11 cellular contexts compared by ENCODE assay signal in genomic region chr18:35661483-35662146, GRCh38.
DNase-seq lines count a peak whose midpoint lies in the region; ATAC-seq, FAIRE-seq and TF ChIP-seq lines count a peak whose summit lies in the region.
"Had no signal": no experiment of that assay in that cellular context is flagged by ENCODE, and none has a peak within 500 bp of the region (broad histone marks: within the 10 kb centered on the region; RNA-seq: fewer than 3 reads in every experiment).

No MANE protein-coding gene starts in this region.

- H2AK5ac ChIP-seq in trophoblast cell (ENCODE audit: low read length), result no peak overlapping the region

- H3K14ac ChIP-seq in trophoblast cell (ENCODE audit: low read length), result no peak overlapping the region

- CTCF ChIA-PET in mammary epithelial cell (lab: Charles Lee; ENCODE audit: low non-redundant PET), result no interaction called here

- no peak overlapping the region for H2AFZ ChIP-seq in MM.1S (ENCODE audit: low read length)
- no peak overlapping the region for H2AFZ ChIP-seq in mammary epithelial cell (ENCODE audit: low read depth, low read length)
- no peak overlapping the region for H2AFZ ChIP-seq in trophoblast cell (ENCODE audit: insufficient read depth, low read length, poor library complexity)

- DNase-seq in NCI-H2107 treated with DMSO at 0.1 percent for 48 hours (lab: John Stamatoyannopoulos, UW; ENCODE audit: unreplicated experiment) (peak; percentile 50), NCI-H2107 (lab: John Stamatoyannopoulos, UW) (no peak), MM.1S (peak; percentile 26), mammary epithelial cell (no peak), trophoblast cell (no peak), left ventricle myocardium inferior (no peak), RCC 7860 (ENCODE audit: low spot score) (no peak)
- DNase-seq: activated gamma-delta T cell treated with Interleukin-2 at 50 U/mL for 16 hours, NCI-H187 had no signal

- H3K27me3 ChIP-seq in MM.1S (replicated peaks; ENCODE audit: insufficient read depth, low read length) (no peaks in the 10 kb centered on the region), mammary epithelial cell (ENCODE audit: insufficient read depth, low read length) (no peaks in the 10 kb centered on the region), trophoblast cell (ENCODE audit: insufficient read depth, low read length) (no peaks in the 10 kb centered on the region), left ventricle myocardium inferior (ENCODE audit: low read depth) (no peaks in the 10 kb centered on the region)

- no peak for ATAC-seq in GM19452 (IDR thresholded peaks at IDR 0.05; ENCODE audit: unreplicated experiment)

- H3K18ac ChIP-seq in trophoblast cell (ENCODE audit: low read length), result peak overlapping the region; percentile 29

- no peaks in the 10 kb centered on the region for H3K79me1 ChIP-seq in trophoblast cell (ENCODE audit: low read length)

- H3K4me1 ChIP-seq in MM.1S (ENCODE audit: low read length), result peaks cover 15% of the 10 kb centered on the region
- H3K4me1 ChIP-seq in mammary epithelial cell (ENCODE audit: insufficient read depth, low read length), result no peaks in the 10 kb centered on the region
- no peaks in the 10 kb centered on the region for H3K4me1 ChIP-seq in trophoblast cell (ENCODE audit: control insufficient read depth in 1 of 2, insufficient read depth in 2 of 2, low read length in 2 of 2)
- peaks cover 7% of the 10 kb centered on the region for H3K4me1 ChIP-seq in left ventricle myocardium inferior

- no peak overlapping the region for H4K8ac ChIP-seq in trophoblast cell (ENCODE audit: low read depth, low read length)

- H2BK120ac ChIP-seq in trophoblast cell (ENCODE audit: insufficient read depth, low read length, poor library complexity), result no peak overlapping the region

- BruUV-seq in mammary epithelial cell (replicated peaks; lab: Mats Ljungman, UMichigan), result no TSS peak

- in situ Hi-C loops in mammary epithelial cell (cut with MboI; ENCODE audit: low sequenced_read_pairs in 2 of 2), result no loop called here

- FAIRE-seq in RCC 7860 (lab: Jason Lieb, UNC), result no peak
- FAIRE-seq: endometrium had no signal

- no peaks in the 10 kb centered on the region; the same call in 1 of the 2 replicates for H3F3A ChIP-seq in MM.1S (ENCODE audit: insufficient read depth, low read length)

- H4K20me1 ChIP-seq in MM.1S (ENCODE audit: insufficient read depth, low read length), result no peaks in the 10 kb centered on the region
- H4K20me1 ChIP-seq in mammary epithelial cell (ENCODE audit: insufficient read depth, low read length), result no peaks in the 10 kb centered on the region

- intact Hi-C loops in mammary epithelial cell (cut with micrococcal nuclease) (no loop called here), left ventricle myocardium inferior (cut with micrococcal nuclease) (no loop called here)

- 44% methylated on average over 5 of the region's 5 CpGs for WGBS in mammary epithelial cell (ENCODE audit: low coverage, missing lambda C conversion rate)
- WGBS in trophoblast cell (ENCODE audit: extremely low coverage, insufficient coverage, insufficient read length), result no CpG with 5 or more reads among the region's 5 CpGs

- TF ChIP-seq CTCF in MM.1S (IDR thresholded peaks at IDR 0.05; ENCODE audit: low read length) (peak; percentile 29), mammary epithelial cell (conservative IDR thresholded peaks at IDR 0.05 in 1 of 2, IDR thresholded peaks at IDR 0.05 in 1 of 2; ENCODE audit: extremely low read depth in 1 of 2, insufficient read depth in 1 of 2, low read depth in 1 of 2, low read length in 2 of 2) (peak; percentile 4 to 22), left ventricle myocardium inferior (IDR thresholded peaks at IDR 0.05; ENCODE audit: borderline replicate concordance) (no peak)

- no peak overlapping the region for H4K91ac ChIP-seq in trophoblast cell (ENCODE audit: low read depth, low read length)

- H3K9me3 ChIP-seq in MM.1S (replicated peaks; ENCODE audit: insufficient read depth, low read length), result no peaks in the 10 kb centered on the region
- H3K9me3 ChIP-seq in mammary epithelial cell (replicated peaks; ENCODE audit: insufficient read depth, low read length), result no peaks in the 10 kb centered on the region
- no peaks in the 10 kb centered on the region for H3K9me3 ChIP-seq in trophoblast cell (ENCODE audit: insufficient read depth, low read depth, low read length)
- no peaks in the 10 kb centered on the region for H3K9me3 ChIP-seq in left ventricle myocardium inferior (replicated peaks)

- H3K4ac ChIP-seq in trophoblast cell (ENCODE audit: low read depth, low read length), result no peak overlapping the region

- H3K9ac ChIP-seq in MM.1S (ENCODE audit: low read length) (no peak overlapping the region), mammary epithelial cell (ENCODE audit: insufficient read depth, low read length) (no peak overlapping the region), trophoblast cell (ENCODE audit: low read length) (no peak overlapping the region)

- H3K4me3 ChIP-seq in MM.1S (ENCODE audit: low read length) (no peak overlapping the region), mammary epithelial cell (replicated peaks in 1 of 3; ENCODE audit: insufficient read depth in 1 of 3, low read depth in 2 of 3, low read length in 3 of 3) (no peak overlapping the region), trophoblast cell (ENCODE audit: low read depth, low read length) (no peak overlapping the region), left ventricle myocardium inferior (no peak overlapping the region)

- peak overlapping the region; percentile 34 for H3K4me2 ChIP-seq in MM.1S (ENCODE audit: low read depth, low read length)
- H3K4me2 ChIP-seq in mammary epithelial cell (ENCODE audit: insufficient read depth, low read depth, low read length), result no peak overlapping the region
- no peak overlapping the region for H3K4me2 ChIP-seq in trophoblast cell (ENCODE audit: low read length)

- no peaks in the 10 kb centered on the region for H3K36me3 ChIP-seq in MM.1S (replicated peaks; ENCODE audit: insufficient read depth, low read length)
- peaks cover 10% of the 10 kb centered on the region for H3K36me3 ChIP-seq in mammary epithelial cell (ENCODE audit: insufficient read depth, low read length)
- peaks cover 5 to 7% of the 10 kb centered on the region in 2 experiments for H3K36me3 ChIP-seq in trophoblast cell (ENCODE audit: control insufficient read depth in 1 of 2, insufficient read depth in 2 of 2, low read length in 2 of 2)
- H3K36me3 ChIP-seq in left ventricle myocardium inferior, result peaks cover 16% of the 10 kb centered on the region

- no peaks in the 10 kb centered on the region for H3K9me2 ChIP-seq in MM.1S (replicated peaks; ENCODE audit: insufficient read depth, low read length)

- H3K27ac ChIP-seq in MM.1S (ENCODE audit: low read length) (peak overlapping the region; percentile 31; the same call in 1 of the 2 replicates), mammary epithelial cell (ENCODE audit: insufficient read depth, low read depth, low read length) (no peak overlapping the region), trophoblast cell (ENCODE audit: low read depth, low read length) (peak overlapping the region; percentile 63), left ventricle myocardium inferior (replicated peaks) (no peak overlapping the region)

- H3K79me2 ChIP-seq in MM.1S (ENCODE audit: low read length), result peaks cover 4% of the 10 kb centered on the region; the same call in 1 of the 2 replicates
- H3K79me2 ChIP-seq in mammary epithelial cell (ENCODE audit: insufficient read depth, low read length), result no peaks in the 10 kb centered on the region
- H3K79me2 ChIP-seq in trophoblast cell (ENCODE audit: control insufficient read depth, insufficient read depth, low read length, poor library complexity), result no peaks in the 10 kb centered on the region

- H4K12ac ChIP-seq in trophoblast cell (ENCODE audit: low read depth, low read length), result no peak overlapping the region

- no peak overlapping the region for H2BK12ac ChIP-seq in trophoblast cell (ENCODE audit: low read length)

- H2BK5ac ChIP-seq in trophoblast cell (ENCODE audit: low read depth, low read length, poor library complexity), result no peak overlapping the region

- dilution Hi-C loops in mammary epithelial cell (cut with HindIII; ENCODE audit: low sequenced_read_pairs), result no loop called here

- H3K23ac ChIP-seq in trophoblast cell (ENCODE audit: low read length), result no peak overlapping the region

Comparison
In these comparisons a context has a peak if more than half of its experiments do, and no peak if none do; other contexts are left out.
1. DNase-seq: peak in NCI-H2107 treated with DMSO at 0.1 percent for 48 hours (single experiment) and MM.1S (single experiment); none in NCI-H2107 (single experiment), mammary epithelial cell (single experiment), trophoblast cell (0 of 2), left ventricle myocardium inferior (single experiment) and RCC 7860 (single experiment).
2. H3K27ac ChIP-seq: peak in MM.1S (single experiment) and trophoblast cell (single experiment); none in mammary epithelial cell (single experiment) and left ventricle myocardium inferior (single experiment).